ENCODE assay signal across 14 cellular contexts in genomic region chr11:109249597-109249996, GRCh38.
"Had no signal": no experiment of that assay in that cellular context is flagged by ENCODE, and none has a peak within 500 bp of the region (broad histone marks: within the 10 kb centered on the region; RNA-seq: fewer than 3 reads in every experiment).

No MANE protein-coding gene starts in this region.

- H3K4me3 ChIP-seq: body of pancreas, colonic mucosa, esophagus muscularis mucosa, pancreas, upper lobe of right lung had no signal

- H3K27ac ChIP-seq: body of pancreas, colonic mucosa, esophagus muscularis mucosa, pancreas, upper lobe of right lung had no signal

- H3K9me3 ChIP-seq: body of pancreas, colonic mucosa, esophagus muscularis mucosa, pancreas, upper lobe of right lung had no signal

- H3K4me1 ChIP-seq: body of pancreas, colonic mucosa, esophagus muscularis mucosa, pancreas, upper lobe of right lung had no signal

- DNase-seq: activated CD4-positive, alpha-beta T cell treated with anti-CD3 and anti-CD28 coated beads, Interleukin-2, amount 10 ng/mL, durations not matched to agents 24 days and 14 days; activated CD8-positive, alpha-beta memory T cell treated with anti-CD3 and anti-CD28 coated beads, Interleukin-2, amount 50 U/mL, for 4 hours; activated naive CD4-positive, alpha-beta T cell treated with anti-CD3 and anti-CD28 coated beads for 36 hours; activated T-cell treated with anti-CD3 and anti-CD28 coated beads, Interleukin-2, amount 50 U/mL, for 4 hours; body of pancreas; central memory CD4-positive, alpha-beta T cell; colonic mucosa; immature natural killer cell; mesendoderm; naive thymus-derived CD4-positive, alpha-beta T cell; pancreas; stimulated activated naive B cell treated with anti-CD40 and anti-IgM and Interleukin-4, amounts not matched to agents 10 μg/mL and 1 μg/mL and 100 μg/mL, for 72 hours; upper lobe of right lung had no signal

- FAIRE-seq: pancreas had no signal

- H3K36me3 ChIP-seq: colonic mucosa, esophagus muscularis mucosa, pancreas, upper lobe of right lung had no signal

- H3K27me3 ChIP-seq: body of pancreas, colonic mucosa, esophagus muscularis mucosa, pancreas, upper lobe of right lung had no signal
